ENCODE assay signal across 1 cellular context in the genomic region with DNA sequence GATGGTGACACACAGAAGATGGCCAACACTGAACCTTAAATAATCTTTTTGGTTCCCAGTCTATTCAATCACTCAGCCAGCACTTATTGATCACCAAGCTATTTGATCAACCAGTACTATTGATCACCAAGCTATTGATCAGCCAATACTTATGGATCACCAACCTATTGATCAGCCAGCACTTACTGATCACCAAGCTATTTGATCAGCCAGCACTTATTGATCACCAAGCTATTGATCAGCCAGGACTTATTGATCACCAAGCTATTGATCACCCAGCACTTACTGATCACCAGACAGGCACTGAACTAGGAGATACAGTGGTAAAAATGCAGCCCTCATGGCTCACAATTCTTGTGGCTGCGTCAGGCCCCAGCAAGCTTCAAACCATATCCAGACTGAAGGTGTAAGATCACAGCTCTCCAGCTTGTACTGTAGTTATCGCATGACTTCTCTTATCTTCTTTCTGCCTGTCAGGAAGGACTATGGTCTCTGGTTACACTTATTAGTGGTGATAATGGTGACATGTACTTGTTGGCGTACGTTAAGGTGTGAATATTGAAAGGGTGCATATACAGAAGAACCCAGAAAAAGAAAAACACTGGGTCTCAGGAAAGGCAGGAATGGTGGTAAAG.
TF ChIP-seq lines count a peak whose summit lies in the region.

No MANE protein-coding gene starts in this region.

TF ChIP-seq in K562, 482 proteins besides CTCF, POLR2A, EP300 and RAD21 (continues in another document):
- TF ChIP-seq TCF3 (CRISPR knock-in tag; IDR thresholded peaks at IDR 0.05): peak; percentile 79
- no peak for TF ChIP-seq DNMT1 (IDR thresholded peaks at IDR 0.05)
- TF ChIP-seq ATF3 (IDR thresholded peaks at IDR 0.05): no peak
- no peak for TF ChIP-seq ATF3 (CRISPR knock-in tag; conservative IDR thresholded peaks at IDR 0.05)
- peak; percentile 83 for TF ChIP-seq ARID1B (IDR thresholded peaks at IDR 0.05)
- TF ChIP-seq ZNF766 (CRISPR knock-in tag; conservative IDR thresholded peaks at IDR 0.05): 0 out of 2 replicates have a peak, but pooled peaks have one; percentile 22
- peak; percentile 33 for TF ChIP-seq MGA (IDR thresholded peaks at IDR 0.05)
- TF ChIP-seq SMARCA5 (IDR thresholded peaks at IDR 0.05): 0 out of 2 replicates have a peak, but pooled peaks have one; percentile 32
- TF ChIP-seq CTBP1 (IDR thresholded peaks at IDR 0.05; ENCODE audit: borderline replicate concordance): peak; percentile 27; the same call in 1 of the 2 replicates
- 0 out of 4 replicates have a peak, but pooled peaks of 1 of the 2 experiments have one; percentile 21 for TF ChIP-seq NRF1 (conservative IDR thresholded peaks at IDR 0.05 in 1 of 2, IDR thresholded peaks at IDR 0.05 in 1 of 2)
- TF ChIP-seq, protein P1, sequence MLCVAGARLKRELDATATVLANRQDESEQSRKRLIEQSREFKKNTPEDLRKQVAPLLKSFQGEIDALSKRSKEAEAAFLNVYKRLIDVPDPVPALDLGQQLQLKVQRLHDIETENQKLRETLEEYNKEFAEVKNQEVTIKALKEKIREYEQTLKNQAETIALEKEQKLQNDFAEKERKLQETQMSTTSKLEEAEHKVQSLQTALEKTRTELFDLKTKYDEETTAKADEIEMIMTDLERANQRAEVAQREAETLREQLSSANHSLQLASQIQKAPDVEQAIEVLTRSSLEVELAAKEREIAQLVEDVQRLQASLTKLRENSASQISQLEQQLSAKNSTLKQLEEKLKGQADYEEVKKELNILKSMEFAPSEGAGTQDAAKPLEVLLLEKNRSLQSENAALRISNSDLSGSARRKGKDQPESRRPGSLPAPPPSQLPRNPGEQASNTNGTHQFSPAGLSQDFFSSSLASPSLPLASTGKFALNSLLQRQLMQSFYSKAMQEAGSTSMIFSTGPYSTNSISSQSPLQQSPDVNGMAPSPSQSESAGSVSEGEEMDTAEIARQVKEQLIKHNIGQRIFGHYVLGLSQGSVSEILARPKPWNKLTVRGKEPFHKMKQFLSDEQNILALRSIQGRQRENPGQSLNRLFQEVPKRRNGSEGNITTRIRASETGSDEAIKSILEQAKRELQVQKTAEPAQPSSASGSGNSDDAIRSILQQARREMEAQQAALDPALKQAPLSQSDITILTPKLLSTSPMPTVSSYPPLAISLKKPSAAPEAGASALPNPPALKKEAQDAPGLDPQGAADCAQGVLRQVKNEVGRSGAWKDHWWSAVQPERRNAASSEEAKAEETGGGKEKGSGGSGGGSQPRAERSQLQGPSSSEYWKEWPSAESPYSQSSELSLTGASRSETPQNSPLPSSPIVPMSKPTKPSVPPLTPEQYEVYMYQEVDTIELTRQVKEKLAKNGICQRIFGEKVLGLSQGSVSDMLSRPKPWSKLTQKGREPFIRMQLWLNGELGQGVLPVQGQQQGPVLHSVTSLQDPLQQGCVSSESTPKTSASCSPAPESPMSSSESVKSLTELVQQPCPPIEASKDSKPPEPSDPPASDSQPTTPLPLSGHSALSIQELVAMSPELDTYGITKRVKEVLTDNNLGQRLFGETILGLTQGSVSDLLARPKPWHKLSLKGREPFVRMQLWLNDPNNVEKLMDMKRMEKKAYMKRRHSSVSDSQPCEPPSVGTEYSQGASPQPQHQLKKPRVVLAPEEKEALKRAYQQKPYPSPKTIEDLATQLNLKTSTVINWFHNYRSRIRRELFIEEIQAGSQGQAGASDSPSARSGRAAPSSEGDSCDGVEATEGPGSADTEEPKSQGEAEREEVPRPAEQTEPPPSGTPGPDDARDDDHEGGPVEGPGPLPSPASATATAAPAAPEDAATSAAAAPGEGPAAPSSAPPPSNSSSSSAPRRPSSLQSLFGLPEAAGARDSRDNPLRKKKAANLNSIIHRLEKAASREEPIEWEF (CRISPR knock-in tag; IDR thresholded peaks at IDR 0.05): peak; percentile 100
- TF ChIP-seq, protein P2, sequence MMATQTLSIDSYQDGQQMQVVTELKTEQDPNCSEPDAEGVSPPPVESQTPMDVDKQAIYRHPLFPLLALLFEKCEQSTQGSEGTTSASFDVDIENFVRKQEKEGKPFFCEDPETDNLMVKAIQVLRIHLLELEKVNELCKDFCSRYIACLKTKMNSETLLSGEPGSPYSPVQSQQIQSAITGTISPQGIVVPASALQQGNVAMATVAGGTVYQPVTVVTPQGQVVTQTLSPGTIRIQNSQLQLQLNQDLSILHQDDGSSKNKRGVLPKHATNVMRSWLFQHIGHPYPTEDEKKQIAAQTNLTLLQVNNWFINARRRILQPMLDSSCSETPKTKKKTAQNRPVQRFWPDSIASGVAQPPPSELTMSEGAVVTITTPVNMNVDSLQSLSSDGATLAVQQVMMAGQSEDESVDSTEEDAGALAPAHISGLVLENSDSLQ (IDR thresholded peaks at IDR 0.05): peak; percentile 59
- 0 out of 4 replicates have a peak, but pooled peaks of 1 of the 2 experiments have one; percentile 38 for TF ChIP-seq TEAD1 (CRISPR knock-in tag; IDR thresholded peaks at IDR 0.05)
- TF ChIP-seq CC2D1A (IDR thresholded peaks at IDR 0.05): no peak
- TF ChIP-seq GATA2 (CRISPR knock-in tag; IDR thresholded peaks at IDR 0.05): peak; percentile 63
- TF ChIP-seq SMARCA4 (IDR thresholded peaks at IDR 0.05): peak; percentile 60; the same call in 1 of the 2 replicates
- peak; percentile 65 for TF ChIP-seq MEIS2 (IDR thresholded peaks at IDR 0.05; ENCODE audit: partially characterized antibody)
- TF ChIP-seq KDM1A (IDR thresholded peaks at IDR 0.05): peak in 1 of 2 experiments; percentile 22; a peak in 1 of 4 replicates
- TF ChIP-seq JUND (IDR thresholded peaks at IDR 0.05; ENCODE audit: borderline replicate concordance, low read depth, low read length): peak; percentile 11; the same call in 1 of the 2 replicates
- TF ChIP-seq JUND (tag; IDR thresholded peaks at IDR 0.05; ENCODE audit: borderline replicate concordance, low read depth, low read length): peak; percentile 50; the same call in 1 of the 3 replicates
- no peak for TF ChIP-seq MBD2 (IDR thresholded peaks at IDR 0.05; ENCODE audit: borderline replicate concordance, low read depth)
- TF ChIP-seq HDAC1 (IDR thresholded peaks at IDR 0.05): 0 out of 4 replicates have a peak, but pooled peaks of 1 of the 2 experiments have one; percentile 15
- peak; percentile 17; the same call in 1 of the 2 replicates for TF ChIP-seq ATF7 (IDR thresholded peaks at IDR 0.05)
- TF ChIP-seq SMARCE1 (IDR thresholded peaks at IDR 0.05): 0 out of 2 replicates have a peak, but pooled peaks have one; percentile 49
- TF ChIP-seq ZKSCAN8 (CRISPR knock-in tag; IDR thresholded peaks at IDR 0.05): no peak
- peak; percentile 76 for TF ChIP-seq HMBOX1 (IDR thresholded peaks at IDR 0.05)
- TF ChIP-seq SOX6 (IDR thresholded peaks at IDR 0.05): peak; percentile 50; the same call in 1 of the 2 replicates
- peak; percentile 75 for TF ChIP-seq TEAD4 (IDR thresholded peaks at IDR 0.05; ENCODE audit: low read length)
- TF ChIP-seq TEAD4 (CRISPR knock-in tag; IDR thresholded peaks at IDR 0.05; ENCODE audit: borderline replicate concordance): no peak
- peak; percentile 69 for TF ChIP-seq NCOR1 (IDR thresholded peaks at IDR 0.05)
- peak; percentile 67 for TF ChIP-seq L3MBTL2 (IDR thresholded peaks at IDR 0.05)
- TF ChIP-seq CBFA2T2 (conservative IDR thresholded peaks at IDR 0.05): peak; percentile 75
- no peak for TF ChIP-seq ZNF398 (CRISPR knock-in tag; IDR thresholded peaks at IDR 0.05)
